Comparison of ENCODE assay signal across 10 cellular contexts in genomic region chr7:74023037-74023436, GRCh38. TPM values are rescaled to one million over a fixed set of nuclear protein-coding genes. Genes with fewer than 3 reads are reported as not detected.
A peak's percentile ranks its signal among the peaks of the same experiment; 100 is the strongest.
DNase-seq lines count a peak whose midpoint lies in the region; ATAC-seq and TF ChIP-seq lines count a peak whose summit lies in the region.
"Had no signal": no experiment of that assay in that cellular context is flagged by ENCODE, and none has a peak within 500 bp of the region (broad histone marks: within the 10 kb centered on the region; RNA-seq: fewer than 3 reads in every experiment).

No MANE protein-coding gene starts in this region.

- 0 out of 2 replicates have a peak overlapping the region, but pooled peaks have one; percentile 1 for H3K4me3 ChIP-seq in SJSA1

- H3K9me3 ChIP-seq in SJSA1 (replicated peaks) = no peaks in the 10 kb centered on the region

- peaks cover 24% of the 10 kb centered on the region for H3K4me1 ChIP-seq in SJSA1 (replicated peaks)
- no peaks in the 10 kb centered on the region for H3K4me1 ChIP-seq in foreskin keratinocyte

- H3K36me3 Mint-ChIP-seq in activated T-helper 17 cell treated with anti-CD3 and anti-CD28 coated beads, Interleukin-2, amount 50 U/mL, for 72 hours (ENCODE audit: low read depth) = no peaks in the 10 kb centered on the region
- no peaks in the 10 kb centered on the region for H3K36me3 Mint-ChIP-seq in natural killer cell
- H3K36me3 Mint-ChIP-seq: activated naive CD8-positive, alpha-beta T cell had no signal

- no peak overlapping the region for H3K27ac Mint-ChIP-seq in activated T-helper 17 cell treated with anti-CD3 and anti-CD28 coated beads, Interleukin-2, amount 50 U/mL, for 72 hours
- no peak overlapping the region for H3K27ac Mint-ChIP-seq in natural killer cell
- H3K27ac Mint-ChIP-seq: activated naive CD8-positive, alpha-beta T cell had no signal

- DNase-seq in GM03348 (ENCODE audit: low spot score) (peak; percentile 89), SJSA1 (ENCODE audit: low read depth in 1 of 2, low spot score in 2 of 2) (peak; percentile 75 to 89), foreskin keratinocyte (no peak), sciatic nerve (ENCODE audit: low spot score) (no peak), inferior parietal cortex (ENCODE audit: extremely low spot score) (no peak), natural killer cell (no peak)
- DNase-seq: SHP77 treated with DMSO at 0.1 percent for 48 hours had no signal

- H3K27ac ChIP-seq in SJSA1 = no peak overlapping the region
- H3K27ac ChIP-seq in foreskin keratinocyte = no peak overlapping the region

- no peaks in the 10 kb centered on the region for H3K27me3 ChIP-seq in SJSA1 (replicated peaks)
- H3K27me3 ChIP-seq in foreskin keratinocyte = peaks cover 57% of the 10 kb centered on the region

- H3K9me3 Mint-ChIP-seq in activated T-helper 17 cell treated with anti-CD3 and anti-CD28 coated beads, Interleukin-2, amount 50 U/mL, for 72 hours = no peaks in the 10 kb centered on the region
- no peaks in the 10 kb centered on the region for H3K9me3 Mint-ChIP-seq in natural killer cell

- H3K4me3 Mint-ChIP-seq in activated T-helper 17 cell treated with anti-CD3 and anti-CD28 coated beads, Interleukin-2, amount 50 U/mL, for 72 hours = no peak overlapping the region
- no peak overlapping the region for H3K4me3 Mint-ChIP-seq in natural killer cell
- H3K4me3 Mint-ChIP-seq: activated naive CD8-positive, alpha-beta T cell had no signal

- H3K36me3 ChIP-seq in SJSA1 = no peaks in the 10 kb centered on the region

- peak; percentile 63 for ATAC-seq in foreskin keratinocyte
- peak; percentile 57 for ATAC-seq in sciatic nerve
- ATAC-seq in activated T-helper 17 cell treated with anti-CD3 and anti-CD28 coated beads, Interleukin-2, amount 50 U/mL, for 72 hours (replicated peaks) = no peak
- ATAC-seq in GM18498 (IDR thresholded peaks at IDR 0.05; ENCODE audit: unreplicated experiment) = no peak
- no peak for ATAC-seq in natural killer cell

- no peaks in the 10 kb centered on the region for H3K4me1 Mint-ChIP-seq in activated T-helper 17 cell treated with anti-CD3 and anti-CD28 coated beads, Interleukin-2, amount 50 U/mL, for 72 hours
- peaks cover 13 to 15% of the 10 kb centered on the region in 2 donors for H3K4me1 Mint-ChIP-seq in natural killer cell

- H3K27me3 Mint-ChIP-seq in activated T-helper 17 cell treated with anti-CD3 and anti-CD28 coated beads, Interleukin-2, amount 50 U/mL, for 72 hours = peaks cover 29% of the 10 kb centered on the region
- H3K27me3 Mint-ChIP-seq in natural killer cell (ENCODE audit: low read depth in 2 of 2) = peaks cover 19 to 20% of the 10 kb centered on the region in 2 donors

- intact Hi-C loops in sciatic nerve (cut with DNase I) = loop anchor here (10.0 kb wide), 1 partner anchor 138 kb away; no protein-coding TSS in a partner anchor
- intact Hi-C loops in natural killer cell (cut with micrococcal nuclease) = no loop called here

- TF ChIP-seq CTCF in foreskin keratinocyte (conservative IDR thresholded peaks at IDR 0.05) = peak; percentile 1
- TF ChIP-seq CTCF in natural killer cell (IDR thresholded peaks at IDR 0.05) = no peak

RNA-seq across cellular contexts. Expression of gene ELN, which starts 4.9 kb away (rescaled TPM):
- total RNA-seq in SJSA1 (2014; rRNA removed; shearing (Covaris generic)) = not detected in 2 replicates
- total RNA-seq in foreskin keratinocyte (not detected in 2 replicates), sciatic nerve (62.8 TPM), natural killer cell (under 1 TPM in 1 of 3 donors, not detected in 2; 0.75 TPM)
- not detected in 2 replicates for polyA plus RNA-seq in foreskin keratinocyte
- not detected for total RNA-seq in activated T-helper 17 cell treated with anti-CD3 and anti-CD28 coated beads, Interleukin-2, amount 50 U/mL, for 72 hours

Comparison
In these comparisons a context has a peak if more than half of its experiments do, and no peak if none do; other contexts are left out.
1. DNase-seq: peak in GM03348 (single experiment) and SJSA1 (2 of 2); none in foreskin keratinocyte (0 of 2), sciatic nerve (single experiment), inferior parietal cortex (single experiment) and natural killer cell (single experiment).
2. ATAC-seq: peak in foreskin keratinocyte (single experiment) and sciatic nerve (single experiment); none in activated T-helper 17 cell treated with anti-CD3 and anti-CD28 coated beads, Interleukin-2, amount 50 U/mL, for 72 hours (single experiment), GM18498 (single experiment) and natural killer cell (0 of 3).
3. RNA of gene ELN, which starts 4.9 kb away (total RNA-seq): 62.8 TPM in sciatic nerve (single experiment); not detected in SJSA1, not detected in foreskin keratinocyte, not detected in activated T-helper 17 cell treated with anti-CD3 and anti-CD28 coated beads, Interleukin-2, amount 50 U/mL, for 72 hours and 0.75 TPM in natural killer cell; every median in the first group is over 10 times any median in the second.